ENCODE assay signal across 18 cellular contexts in the genomic region with DNA sequence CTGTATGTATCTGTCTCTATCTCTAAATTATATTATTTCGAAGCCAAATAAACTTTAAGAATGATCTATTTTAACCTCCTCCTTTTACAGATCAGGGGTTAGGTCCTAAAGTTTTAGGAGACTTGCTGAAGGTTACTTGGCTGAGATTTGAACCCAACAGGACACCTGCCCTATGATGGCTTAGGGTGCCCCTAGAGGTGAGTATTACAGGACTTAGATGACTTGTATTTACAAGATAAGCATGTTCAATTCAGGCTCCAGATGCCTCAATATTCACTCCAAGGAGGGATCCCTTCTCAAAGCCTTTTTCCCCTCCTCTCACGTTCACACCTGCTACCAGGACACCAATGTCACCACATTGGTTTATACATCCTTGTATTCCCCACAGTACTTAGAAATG.
"Had no signal": no experiment of that assay in that cellular context is flagged by ENCODE, and none has a peak within 500 bp of the region (broad histone marks: within the 10 kb centered on the region; RNA-seq: fewer than 3 reads in every experiment).

No MANE protein-coding gene starts in this region.

- H3K27ac ChIP-seq: coronary artery, prostate gland, right atrium auricular region, tibial artery, uterus, VCaP had no signal

- DNase-seq: activated CD4-positive, alpha-beta T cell treated with anti-CD3 and anti-CD28 coated beads, Interleukin-2, amount 50 U/mL, for 1 hour; activated CD4-positive, CD25-positive, alpha-beta regulatory T cell treated with anti-CD3 and anti-CD28 coated beads, Interleukin-2, amount 50 U/mL, for 72 hours; activated CD8-positive, alpha-beta memory T cell treated with anti-CD3 and anti-CD28 coated beads, Interleukin-2, amount 50 U/mL, for 4 hours; activated effector memory CD4-positive, alpha-beta T cell treated with Interleukin-2 at 50 U/mL for 16 hours; activated naive CD4-positive, alpha-beta T cell treated with anti-CD3 and anti-CD28 coated beads, Interleukin-2, amount 50 U/mL, for 16 hours; activated T-cell treated with anti-CD3 and anti-CD28 coated beads, Interleukin-2, amount 50 U/mL, for 4 hours; aorta; immature natural killer cell; naive B cell; stimulated activated CD4-positive, alpha-beta T cell treated with anti-CD3 and anti-CD28 coated beads, Interleukin-2, amount 100 ng/mL, for 24 hours; stimulated activated naive CD8-positive, alpha-beta T cell treated with anti-CD3 and anti-CD28 coated beads, Interleukin-15, Interleukin-2, amounts not matched to agents 100 U/mL and 50 U/mL, for 24 hours; tibial artery; uterus had no signal

- ATAC-seq: activated T-cell treated with anti-CD3 and anti-CD28 coated beads, Interleukin-2, amount 50 U/mL, for 4 hours; esophagus mucosa; stimulated activated naive CD8-positive, alpha-beta T cell treated with anti-CD3 and anti-CD28 coated beads, Interleukin-15, Interleukin-2, amounts not matched to agents 100 U/mL and 50 U/mL, for 24 hours had no signal

- H3K36me3 ChIP-seq: prostate gland, right atrium auricular region, tibial artery, uterus had no signal

- H3K9me3 ChIP-seq: prostate gland, right atrium auricular region, tibial artery, uterus had no signal

- H3K4me3 ChIP-seq: coronary artery, prostate gland, right atrium auricular region, tibial artery, uterus had no signal

- H3K4me1 ChIP-seq: right atrium auricular region, tibial artery, uterus had no signal

- H3K27me3 ChIP-seq: right atrium auricular region, uterus had no signal
